10 cellular contexts compared by ENCODE assay signal in the genomic region with DNA sequence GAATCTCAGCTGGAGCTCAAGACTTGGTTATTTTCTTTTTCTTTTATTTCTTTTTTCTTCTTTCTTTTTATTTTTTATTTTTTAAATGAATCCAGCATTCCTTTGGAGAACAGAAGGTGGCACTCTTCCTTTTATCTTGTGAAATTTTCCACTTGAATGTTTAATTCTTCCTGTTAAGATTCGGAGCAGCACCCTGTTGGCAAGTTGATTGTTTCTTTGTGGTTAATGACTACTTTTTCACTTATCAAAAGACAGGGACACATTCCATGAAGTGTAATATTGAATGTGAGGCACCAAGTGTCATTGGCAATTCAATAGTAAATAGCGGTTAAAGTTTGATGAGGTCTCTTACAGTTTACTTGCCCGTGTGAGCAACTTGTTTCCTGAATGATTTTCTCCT.
DNase-seq lines count a peak whose midpoint lies in the region; ATAC-seq and TF ChIP-seq lines count a peak whose summit lies in the region.
"Had no signal": no experiment of that assay in that cellular context is flagged by ENCODE, and none has a peak within 500 bp of the region (broad histone marks: within the 10 kb centered on the region; RNA-seq: fewer than 3 reads in every experiment).

No MANE protein-coding gene starts in this region.

- intact Hi-C loops in activated T-helper 2 cell treated with anti-CD3 and anti-CD28 coated beads, Interferon-gamma antibody, Interleukin-2, Interleukin-4, amounts not matched to agents 10 μg/mL and 5 μg/mL and 100 μg/mL, durations not matched to agents 14 hours and 24 hours and 36 hours (cut with micrococcal nuclease), result no loop called here

- no peaks in the 10 kb centered on the region for H3K36me3 ChIP-seq in iPS-20b (ENCODE audit: insufficient read depth, low read depth, low read length)

- peaks cover 6% of the 10 kb centered on the region for H3K9me3 Mint-ChIP-seq in WTC11
- no peaks in the 10 kb centered on the region for H3K9me3 Mint-ChIP-seq in activated T-helper 2 cell treated with anti-CD3 and anti-CD28 coated beads, Interferon-gamma antibody, Interleukin-2, Interleukin-4, amounts not matched to agents 10 μg/mL and 5 μg/mL and 100 μg/mL, durations not matched to agents 14 hours and 24 hours and 36 hours
- H3K9me3 Mint-ChIP-seq: activated CD4-positive, alpha-beta memory T cell treated with anti-CD3 and anti-CD28 coated beads, Interleukin-2, amount 10 ng/mL, durations not matched to agents 7 days and 5 days had no signal

- ATAC-seq in WTC11 (peak; percentile 59; the same call in 1 of the 2 replicates), HG02981 (IDR thresholded peaks at IDR 0.05; ENCODE audit: unreplicated experiment) (no peak), HG03097 (IDR thresholded peaks at IDR 0.05; ENCODE audit: low FRiP score, unreplicated experiment) (no peak)

- no peak overlapping the region for H3K27ac Mint-ChIP-seq in WTC11
- H3K27ac Mint-ChIP-seq in activated T-helper 2 cell treated with anti-CD3 and anti-CD28 coated beads, Interferon-gamma antibody, Interleukin-2, Interleukin-4, amounts not matched to agents 10 μg/mL and 5 μg/mL and 100 μg/mL, durations not matched to agents 14 hours and 24 hours and 36 hours, result no peak overlapping the region
- H3K27ac Mint-ChIP-seq: activated CD4-positive, alpha-beta memory T cell treated with anti-CD3 and anti-CD28 coated beads, Interleukin-2, amount 10 ng/mL, durations not matched to agents 7 days and 5 days had no signal

- H3K36me3 Mint-ChIP-seq in WTC11, result no peaks in the 10 kb centered on the region
- H3K36me3 Mint-ChIP-seq in activated T-helper 2 cell treated with anti-CD3 and anti-CD28 coated beads, Interferon-gamma antibody, Interleukin-2, Interleukin-4, amounts not matched to agents 10 μg/mL and 5 μg/mL and 100 μg/mL, durations not matched to agents 14 hours and 24 hours and 36 hours (ENCODE audit: low read depth), result no peaks in the 10 kb centered on the region

- H3K4me3 Mint-ChIP-seq in WTC11, result no peak overlapping the region
- no peak overlapping the region for H3K4me3 Mint-ChIP-seq in activated T-helper 2 cell treated with anti-CD3 and anti-CD28 coated beads, Interferon-gamma antibody, Interleukin-2, Interleukin-4, amounts not matched to agents 10 μg/mL and 5 μg/mL and 100 μg/mL, durations not matched to agents 14 hours and 24 hours and 36 hours (ENCODE audit: low read depth)
- H3K4me3 Mint-ChIP-seq: activated CD4-positive, alpha-beta memory T cell treated with anti-CD3 and anti-CD28 coated beads, Interleukin-2, amount 10 ng/mL, durations not matched to agents 7 days and 5 days had no signal

- peak overlapping the region; percentile 46 for H3K4me3 ChIP-seq in iPS-20b (ENCODE audit: low read length)
- H3K4me3 ChIP-seq: coronary artery had no signal

- TF ChIP-seq CTCF in C4-2B (conservative IDR thresholded peaks at IDR 0.05), result peak; percentile 63
- peak; percentile 68 for TF ChIP-seq CTCF in LNCAP (IDR thresholded peaks at IDR 0.05)
- no peak for TF ChIP-seq CTCF in WTC11 (IDR thresholded peaks at IDR 0.05)

- no peaks in the 10 kb centered on the region for H3K27me3 ChIP-seq in iPS-20b (ENCODE audit: insufficient read depth, low read length)

- no peaks in the 10 kb centered on the region for H3K27me3 Mint-ChIP-seq in WTC11 (ENCODE audit: low read depth)
- no peaks in the 10 kb centered on the region for H3K27me3 Mint-ChIP-seq in activated T-helper 2 cell treated with anti-CD3 and anti-CD28 coated beads, Interferon-gamma antibody, Interleukin-2, Interleukin-4, amounts not matched to agents 10 μg/mL and 5 μg/mL and 100 μg/mL, durations not matched to agents 14 hours and 24 hours and 36 hours (ENCODE audit: low read depth)

- no peak for DNase-seq in WTC11 (ENCODE audit: low spot score)
- no peak for DNase-seq in activated T-helper 2 cell treated with anti-CD3 and anti-CD28 coated beads, Interferon-gamma antibody, Interleukin-2, Interleukin-4, amounts not matched to agents 10 μg/mL and 5 μg/mL and 100 μg/mL, durations not matched to agents 14 hours and 24 hours and 36 hours (ENCODE audit: low spot score)
- DNase-seq in NCI-H128 (lab: John Stamatoyannopoulos, UW; ENCODE audit: unreplicated experiment), result no peak
- DNase-seq: activated CD4-positive, alpha-beta memory T cell treated with anti-CD3 and anti-CD28 coated beads, Interleukin-2, amount 10 ng/mL, durations not matched to agents 7 days and 5 days had no signal

- no peak overlapping the region for H3K9ac ChIP-seq in iPS-20b (ENCODE audit: low read depth, low read length)

- CTCF ChIA-PET in WTC11 (lab: Charles Lee), result interaction anchor here (2.7 kb wide), 1 partner anchor 65 kb away, joined by 13 read pairs; no protein-coding TSS in a partner anchor

- no peaks in the 10 kb centered on the region for H3K9me3 ChIP-seq in iPS-20b (ENCODE audit: insufficient read depth, low read depth, low read length)

- POLR2A ChIA-PET in WTC11 (lab: Charles Lee), result no interaction called here

- peaks cover 19% of the 10 kb centered on the region for H3K4me1 Mint-ChIP-seq in WTC11
- no peaks in the 10 kb centered on the region for H3K4me1 Mint-ChIP-seq in activated T-helper 2 cell treated with anti-CD3 and anti-CD28 coated beads, Interferon-gamma antibody, Interleukin-2, Interleukin-4, amounts not matched to agents 10 μg/mL and 5 μg/mL and 100 μg/mL, durations not matched to agents 14 hours and 24 hours and 36 hours (ENCODE audit: low read depth)
- H3K4me1 Mint-ChIP-seq: activated CD4-positive, alpha-beta memory T cell treated with anti-CD3 and anti-CD28 coated beads, Interleukin-2, amount 10 ng/mL, durations not matched to agents 7 days and 5 days had no signal

- peaks cover 19% of the 10 kb centered on the region; the same call in 1 of the 2 replicates for H3K4me1 ChIP-seq in iPS-20b (ENCODE audit: insufficient read depth, low read length)

- no peak overlapping the region for H3K27ac ChIP-seq in C4-2B
- peak overlapping the region; percentile 28 for H3K27ac ChIP-seq in iPS-20b (ENCODE audit: low read length)
- H3K27ac ChIP-seq: coronary artery had no signal

TF ChIP-seq in WTC11, 78 proteins besides CTCF, POLR2A, EP300 and RAD21:
- TF ChIP-seq FOXP1 (CRISPR knock-in tag; IDR thresholded peaks at IDR 0.05; ENCODE audit: borderline replicate concordance) (no peak), IRF2 (CRISPR knock-in tag; IDR thresholded peaks at IDR 0.05; ENCODE audit: borderline replicate concordance, low read depth) (no peak), ZNF671 (CRISPR knock-in tag; IDR thresholded peaks at IDR 0.05) (no peak), NFATC4 (CRISPR knock-in tag; IDR thresholded peaks at IDR 0.05) (no peak), HMGA2 (CRISPR knock-in tag; IDR thresholded peaks at IDR 0.05) (no peak), MXD4 (CRISPR knock-in tag; IDR thresholded peaks at IDR 0.05; ENCODE audit: borderline replicate concordance) (no peak), ETV6 (CRISPR knock-in tag; IDR thresholded peaks at IDR 0.05) (no peak), FOXJ3 (CRISPR knock-in tag; IDR thresholded peaks at IDR 0.05; ENCODE audit: borderline replicate concordance) (no peak), KAT7 (CRISPR knock-in tag; IDR thresholded peaks at IDR 0.05; ENCODE audit: borderline replicate concordance) (no peak), SMAD4 (CRISPR knock-in tag; IDR thresholded peaks at IDR 0.05) (no peak), PRRX2 (CRISPR knock-in tag; IDR thresholded peaks at IDR 0.05) (no peak), GRHL2 (CRISPR knock-in tag; IDR thresholded peaks at IDR 0.05; ENCODE audit: insufficient replicate concordance, severe bottlenecking) (no peak), CREM (CRISPR knock-in tag; IDR thresholded peaks at IDR 0.05) (no peak), MYBL2 (CRISPR knock-in tag; IDR thresholded peaks at IDR 0.05) (no peak)
- TF ChIP-seq, protein P1, sequence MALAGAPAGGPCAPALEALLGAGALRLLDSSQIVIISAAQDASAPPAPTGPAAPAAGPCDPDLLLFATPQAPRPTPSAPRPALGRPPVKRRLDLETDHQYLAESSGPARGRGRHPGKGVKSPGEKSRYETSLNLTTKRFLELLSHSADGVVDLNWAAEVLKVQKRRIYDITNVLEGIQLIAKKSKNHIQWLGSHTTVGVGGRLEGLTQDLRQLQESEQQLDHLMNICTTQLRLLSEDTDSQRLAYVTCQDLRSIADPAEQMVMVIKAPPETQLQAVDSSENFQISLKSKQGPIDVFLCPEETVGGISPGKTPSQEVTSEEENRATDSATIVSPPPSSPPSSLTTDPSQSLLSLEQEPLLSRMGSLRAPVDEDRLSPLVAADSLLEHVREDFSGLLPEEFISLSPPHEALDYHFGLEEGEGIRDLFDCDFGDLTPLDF (CRISPR knock-in tag; IDR thresholded peaks at IDR 0.05), result no peak
- TF ChIP-seq, protein P2, sequence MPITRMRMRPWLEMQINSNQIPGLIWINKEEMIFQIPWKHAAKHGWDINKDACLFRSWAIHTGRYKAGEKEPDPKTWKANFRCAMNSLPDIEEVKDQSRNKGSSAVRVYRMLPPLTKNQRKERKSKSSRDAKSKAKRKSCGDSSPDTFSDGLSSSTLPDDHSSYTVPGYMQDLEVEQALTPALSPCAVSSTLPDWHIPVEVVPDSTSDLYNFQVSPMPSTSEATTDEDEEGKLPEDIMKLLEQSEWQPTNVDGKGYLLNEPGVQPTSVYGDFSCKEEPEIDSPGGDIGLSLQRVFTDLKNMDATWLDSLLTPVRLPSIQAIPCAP (CRISPR knock-in tag; IDR thresholded peaks at IDR 0.05), result no peak
